Comparison of ENCODE assay signal across 9 cellular contexts in the genomic region with DNA sequence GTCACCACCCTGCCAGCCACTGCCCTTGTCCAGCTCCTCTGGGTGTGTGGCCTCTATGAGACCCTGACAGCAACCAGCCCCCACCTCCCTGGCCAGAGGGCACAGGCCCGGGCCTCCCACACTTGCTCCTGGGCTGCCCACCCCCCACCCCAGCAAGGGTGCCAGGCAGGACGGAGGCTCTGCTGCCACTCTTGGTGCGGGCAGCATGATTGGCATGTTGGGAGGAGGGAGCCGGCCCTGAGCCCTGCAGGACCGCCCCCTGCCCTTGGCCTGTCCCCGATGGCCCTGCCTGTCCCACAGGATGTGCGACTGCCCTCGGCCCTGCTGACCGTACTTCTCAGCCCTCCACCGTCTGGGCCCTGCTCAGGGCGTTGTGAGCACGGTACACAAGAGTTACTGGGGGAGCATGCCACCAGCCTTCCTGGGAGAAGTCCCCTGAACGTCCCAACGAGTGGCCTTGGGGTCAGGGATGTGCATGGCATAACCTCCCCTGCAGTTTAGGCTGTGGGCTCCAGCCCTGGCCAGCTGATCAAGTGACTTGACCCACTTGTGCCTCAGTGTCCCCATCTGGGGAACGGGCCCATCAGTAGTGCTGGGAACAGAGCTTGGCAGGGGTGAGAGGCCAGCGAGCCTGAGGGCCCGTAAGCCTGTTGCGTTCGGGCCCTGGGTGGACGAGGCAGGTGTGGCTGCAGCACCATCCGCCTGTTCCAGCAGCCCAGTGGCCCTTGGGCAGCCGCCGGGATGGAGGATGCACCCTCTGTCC. TPM values are rescaled to one million over a fixed set of nuclear protein-coding genes. Genes with fewer than 3 reads are reported as not detected.
DNase-seq lines count a peak whose midpoint lies in the region; ATAC-seq and TF ChIP-seq lines count a peak whose summit lies in the region.
"Had no signal": no experiment of that assay in that cellular context is flagged by ENCODE, and none has a peak within 500 bp of the region (broad histone marks: within the 10 kb centered on the region; RNA-seq: fewer than 3 reads in every experiment).

No MANE protein-coding gene starts in this region.

- H3K9me3 ChIP-seq in left lung (no peaks in the 10 kb centered on the region), upper lobe of right lung (no peaks in the 10 kb centered on the region)

- TF ChIP-seq CTCF in brain (conservative IDR thresholded peaks at IDR 0.05) (no peak), left lung (IDR thresholded peaks at IDR 0.05) (no peak), upper lobe of right lung (IDR thresholded peaks at IDR 0.05) (no peak)

- H3K27ac ChIP-seq in left lung, result peak overlapping the region; percentile 39 to 57
- H3K27ac ChIP-seq in upper lobe of right lung, result peak overlapping the region; percentile 30

- H3K9me3 Mint-ChIP-seq in brain, result no peaks in the 10 kb centered on the region
- H3K9me3 Mint-ChIP-seq: activated T-cell treated with anti-CD3 and anti-CD28 coated beads, Interleukin-2, amount 50 U/mL, for 4 hours had no signal

- H3K4me1 Mint-ChIP-seq in brain, result peaks cover 16% of the 10 kb centered on the region

- ATAC-seq in left lung, result peak; percentile 4
- ATAC-seq in upper lobe of right lung, result no peak
- ATAC-seq in HG02623 (IDR thresholded peaks at IDR 0.05; ENCODE audit: unreplicated experiment), result no peak

- no peaks in the 10 kb centered on the region for H3K27me3 Mint-ChIP-seq in brain

- DNase-seq in left lung, result no peak
- DNase-seq in upper lobe of right lung, result no peak
- no peak for DNase-seq in AG08395 (ENCODE audit: low spot score)
- DNase-seq: NCI-H1436 treated with DMSO at 0.1 percent for 48 hours had no signal

- H3K4me3 ChIP-seq in left lung (peak overlapping the region in 1 of 2 donors; percentile 40), upper lobe of right lung (no peak overlapping the region)

- intact Hi-C loops in left lung (cut with DNase I) (no loop called here), upper lobe of right lung (cut with DNase I) (no loop called here)

- H3K36me3 ChIP-seq in left lung (peaks cover 0 to 4% of the 10 kb centered on the region in 2 donors), upper lobe of right lung (no peaks in the 10 kb centered on the region)

- H3K4me3 Mint-ChIP-seq in brain, result peak overlapping the region in 4 of 5 experiments; percentile 53 to 78 (median 74)
- H3K4me3 Mint-ChIP-seq: activated T-cell treated with anti-CD3 and anti-CD28 coated beads, Interleukin-2, amount 50 U/mL, for 4 hours had no signal

- H3K4me1 ChIP-seq in left lung, result peaks cover 16 to 32% of the 10 kb centered on the region in 2 donors
- peaks cover 24% of the 10 kb centered on the region for H3K4me1 ChIP-seq in upper lobe of right lung

- H3K27ac Mint-ChIP-seq in brain, result peak overlapping the region in 4 of 5 experiments; percentile 81 to 96 (median 88)

- H3K27me3 ChIP-seq in left lung, result no peaks in the 10 kb centered on the region
- H3K27me3 ChIP-seq in upper lobe of right lung, result no peaks in the 10 kb centered on the region

- H3K36me3 Mint-ChIP-seq in brain, result no peaks in the 10 kb centered on the region

RNA-seq across cellular contexts. Expression of gene GPSM1, which starts 16.0 kb away (rescaled TPM):
- 83.8 TPM for polyA plus RNA-seq in brain (ENCODE audit: insufficient read depth, low read depth, low replicate concordance)
- total RNA-seq in left lung (10 to 100 TPM; 21.7 to 22.4 TPM), upper lobe of right lung (27.3 TPM)

RNA-seq across cellular contexts. Expression of gene DNLZ, which starts 20.2 kb away (rescaled TPM):
- polyA plus RNA-seq in brain (ENCODE audit: insufficient read depth, low read depth, low replicate concordance), result 33.5 TPM
- 10 to 100 TPM; 12.0 to 17.5 TPM for total RNA-seq in left lung
- total RNA-seq in upper lobe of right lung, result 15.5 TPM

RNA-seq across cellular contexts. Expression of gene CARD9, which starts 30.2 kb away (rescaled TPM):
- polyA plus RNA-seq in brain (ENCODE audit: insufficient read depth, low read depth, low replicate concordance), result 0.58 TPM
- total RNA-seq in left lung, result 10 to 100 TPM in 1 of 2 donors, 1 to 10 TPM in 1; 6.6 to 11.1 TPM
- 10.0 TPM for total RNA-seq in upper lobe of right lung

RNA-seq across cellular contexts. Expression of gene CCDC187, which starts 39.4 kb away (rescaled TPM):
- polyA plus RNA-seq in brain (ENCODE audit: insufficient read depth, low read depth, low replicate concordance), result 5.3 TPM
- total RNA-seq in left lung (1 to 10 TPM in 1 of 2 donors, under 1 TPM in 1; 0.47 to 2.6 TPM), upper lobe of right lung (0.09 TPM)
- total RNA-seq: Daoy, osteocyte had no signal

RNA-seq across cellular contexts. Expression of gene SNAPC4, which starts 56.7 kb away (rescaled TPM):
- polyA plus RNA-seq in brain (ENCODE audit: insufficient read depth, low read depth, low replicate concordance), result 9.4 TPM
- total RNA-seq in left lung (1 to 10 TPM; 5.8 to 7.6 TPM), upper lobe of right lung (7.2 TPM)
